ENCODE assay signal across 8 cellular contexts in genomic region chr19:54462713-54463530, GRCh38. TPM values are rescaled to one million over a fixed set of nuclear protein-coding genes. Genes with fewer than 3 reads are reported as not detected.
DNase-seq lines count a peak whose midpoint lies in the region; ATAC-seq and TF ChIP-seq lines count a peak whose summit lies in the region.

No MANE protein-coding gene starts in this region.

- peaks cover 27% of the 10 kb centered on the region for H3K36me3 Mint-ChIP-seq in activated T-helper 1 cell treated with anti-CD3 and anti-CD28 coated beads, Interleukin-12 subunit alpha, Interleukin-12 subunit beta, Interleukin-2, Interleukin-4 antibody, amounts not matched to agents 30 ng/mL and 10 ng/mL and 1 ng/mL, durations not matched to agents 14 hours and 24 hours and 36 hours (ENCODE audit: low read depth)
- peaks cover 11% of the 10 kb centered on the region for H3K36me3 Mint-ChIP-seq in natural killer cell treated with Interleukin-12 subunit alpha and Interleukin-12 subunit beta and Interleukin-15 and Interleukin-18, amount 100 ng/mL, for 72 hours

- H3K27ac ChIP-seq in temporal lobe (ENCODE audit: low read depth, low read length): peak overlapping the region; percentile 71

- no peak overlapping the region for H3K27ac Mint-ChIP-seq in activated T-helper 1 cell treated with anti-CD3 and anti-CD28 coated beads, Interleukin-12 subunit alpha, Interleukin-12 subunit beta, Interleukin-2, Interleukin-4 antibody, amounts not matched to agents 30 ng/mL and 10 ng/mL and 1 ng/mL, durations not matched to agents 14 hours and 24 hours and 36 hours
- H3K27ac Mint-ChIP-seq in natural killer cell treated with Interleukin-12 subunit alpha and Interleukin-12 subunit beta and Interleukin-15 and Interleukin-18, amount 100 ng/mL, for 72 hours: peak overlapping the region; percentile 86 to 88

- H3K9me3 Mint-ChIP-seq in activated T-helper 1 cell treated with anti-CD3 and anti-CD28 coated beads, Interleukin-12 subunit alpha, Interleukin-12 subunit beta, Interleukin-2, Interleukin-4 antibody, amounts not matched to agents 30 ng/mL and 10 ng/mL and 1 ng/mL, durations not matched to agents 14 hours and 24 hours and 36 hours: no peaks in the 10 kb centered on the region
- H3K9me3 Mint-ChIP-seq in natural killer cell treated with Interleukin-12 subunit alpha and Interleukin-12 subunit beta and Interleukin-15 and Interleukin-18, amount 100 ng/mL, for 72 hours: no peaks in the 10 kb centered on the region

- H3K27me3 Mint-ChIP-seq in activated T-helper 1 cell treated with anti-CD3 and anti-CD28 coated beads, Interleukin-12 subunit alpha, Interleukin-12 subunit beta, Interleukin-2, Interleukin-4 antibody, amounts not matched to agents 30 ng/mL and 10 ng/mL and 1 ng/mL, durations not matched to agents 14 hours and 24 hours and 36 hours (ENCODE audit: insufficient read depth): peaks cover 15% of the 10 kb centered on the region
- H3K27me3 Mint-ChIP-seq in natural killer cell treated with Interleukin-12 subunit alpha and Interleukin-12 subunit beta and Interleukin-15 and Interleukin-18, amount 100 ng/mL, for 72 hours: no peaks in the 10 kb centered on the region

- DNase-seq in NCI-H446 (lab: John Stamatoyannopoulos, UW) (peak; percentile 23 to 73), NCI-H446 treated with DMSO at 0.1 percent for 48 hours (lab: John Stamatoyannopoulos, UW) (no peak), OCI-M1 (lab: John Stamatoyannopoulos, UW) (peak; percentile 89), fibroblast of mammary gland (ENCODE audit: low read depth) (peak; percentile 60)
- peak; percentile 59 for DNase-seq in activated T-helper 1 cell treated with anti-CD3 and anti-CD28 coated beads, Interleukin-12 subunit alpha, Interleukin-12 subunit beta, Interleukin-2, Interleukin-4 antibody, amounts not matched to agents 30 ng/mL and 10 ng/mL and 1 ng/mL, durations not matched to agents 14 hours and 24 hours and 36 hours (ENCODE audit: low spot score)
- DNase-seq in natural killer cell treated with Interleukin-12 subunit alpha and Interleukin-12 subunit beta and Interleukin-15 and Interleukin-18, amount 100 ng/mL, for 72 hours (ENCODE audit: low spot score): peak; percentile 76

- H3K4me1 Mint-ChIP-seq in activated T-helper 1 cell treated with anti-CD3 and anti-CD28 coated beads, Interleukin-12 subunit alpha, Interleukin-12 subunit beta, Interleukin-2, Interleukin-4 antibody, amounts not matched to agents 30 ng/mL and 10 ng/mL and 1 ng/mL, durations not matched to agents 14 hours and 24 hours and 36 hours (ENCODE audit: low read depth): peaks cover 31% of the 10 kb centered on the region
- H3K4me1 Mint-ChIP-seq in natural killer cell treated with Interleukin-12 subunit alpha and Interleukin-12 subunit beta and Interleukin-15 and Interleukin-18, amount 100 ng/mL, for 72 hours (ENCODE audit: low read depth in 2 of 2): peaks cover 34 to 42% of the 10 kb centered on the region in 2 donors

- H3K4me3 ChIP-seq in fibroblast of mammary gland (ENCODE audit: control insufficient read depth, low read depth, low read length): peak overlapping the region; percentile 43

- H3K4me3 Mint-ChIP-seq in activated T-helper 1 cell treated with anti-CD3 and anti-CD28 coated beads, Interleukin-12 subunit alpha, Interleukin-12 subunit beta, Interleukin-2, Interleukin-4 antibody, amounts not matched to agents 30 ng/mL and 10 ng/mL and 1 ng/mL, durations not matched to agents 14 hours and 24 hours and 36 hours: peak overlapping the region; percentile 74
- peak overlapping the region; percentile 80 for H3K4me3 Mint-ChIP-seq in natural killer cell treated with Interleukin-12 subunit alpha and Interleukin-12 subunit beta and Interleukin-15 and Interleukin-18, amount 100 ng/mL, for 72 hours

- ATAC-seq in HG03025 (IDR thresholded peaks at IDR 0.05; ENCODE audit: low FRiP score, unreplicated experiment): peak; percentile 12
- ATAC-seq in natural killer cell treated with Interleukin-12 subunit alpha and Interleukin-12 subunit beta and Interleukin-15 and Interleukin-18, amount 100 ng/mL, for 72 hours: peak; percentile 3 to 47

- intact Hi-C loops in activated T-helper 1 cell treated with anti-CD3 and anti-CD28 coated beads, Interleukin-12 subunit alpha, Interleukin-12 subunit beta, Interleukin-2, Interleukin-4 antibody, amounts not matched to agents 30 ng/mL and 10 ng/mL and 1 ng/mL, durations not matched to agents 14 hours and 24 hours and 36 hours (cut with micrococcal nuclease): loop anchor here (1.0 to 10.0 kb wide), 8 partner anchors 14 to 1268 kb away; partner anchors contain the start of genes CCDC106, CNOT3, KMT5C and LENG8

- no peak for TF ChIP-seq CTCF in fibroblast of mammary gland (conservative IDR thresholded peaks at IDR 0.05; ENCODE audit: control insufficient read depth, insufficient read depth, low read depth, low read length)

RNA-seq across cellular contexts. Expression of gene LENG9, which starts 0.7 kb away (rescaled TPM):
- total RNA-seq in activated T-helper 1 cell treated with anti-CD3 and anti-CD28 coated beads, Interleukin-12 subunit alpha, Interleukin-12 subunit beta, Interleukin-2, Interleukin-4 antibody, amounts not matched to agents 30 ng/mL and 10 ng/mL and 1 ng/mL, durations not matched to agents 14 hours and 24 hours and 36 hours: 8.4 and 11.5 TPM in 2 replicates
- total RNA-seq in natural killer cell treated with Interleukin-12 subunit alpha and Interleukin-12 subunit beta and Interleukin-15 and Interleukin-18, amount 100 ng/mL, for 72 hours: 1 to 10 TPM; 6.0 to 9.9 TPM
- 2.7 TPM for total RNA-seq in temporal lobe

RNA-seq across cellular contexts. Expression of gene CDC42EP5, which starts 10.2 kb away (rescaled TPM):
- not detected in 2 replicates for total RNA-seq in activated T-helper 1 cell treated with anti-CD3 and anti-CD28 coated beads, Interleukin-12 subunit alpha, Interleukin-12 subunit beta, Interleukin-2, Interleukin-4 antibody, amounts not matched to agents 30 ng/mL and 10 ng/mL and 1 ng/mL, durations not matched to agents 14 hours and 24 hours and 36 hours
- not detected for total RNA-seq in natural killer cell treated with Interleukin-12 subunit alpha and Interleukin-12 subunit beta and Interleukin-15 and Interleukin-18, amount 100 ng/mL, for 72 hours
- 1.7 TPM for total RNA-seq in temporal lobe

RNA-seq across cellular contexts. Expression of gene LENG8, which starts 13.9 kb away (rescaled TPM):
- 192 and 193 TPM in 2 replicates for total RNA-seq in activated T-helper 1 cell treated with anti-CD3 and anti-CD28 coated beads, Interleukin-12 subunit alpha, Interleukin-12 subunit beta, Interleukin-2, Interleukin-4 antibody, amounts not matched to agents 30 ng/mL and 10 ng/mL and 1 ng/mL, durations not matched to agents 14 hours and 24 hours and 36 hours
- 100 to 1,000 TPM; 205 to 292 TPM for total RNA-seq in natural killer cell treated with Interleukin-12 subunit alpha and Interleukin-12 subunit beta and Interleukin-15 and Interleukin-18, amount 100 ng/mL, for 72 hours
- 22.6 TPM for total RNA-seq in temporal lobe

RNA-seq across cellular contexts. Expression of gene LAIR2, which starts 39.7 kb away (rescaled TPM):
- total RNA-seq in activated T-helper 1 cell treated with anti-CD3 and anti-CD28 coated beads, Interleukin-12 subunit alpha, Interleukin-12 subunit beta, Interleukin-2, Interleukin-4 antibody, amounts not matched to agents 30 ng/mL and 10 ng/mL and 1 ng/mL, durations not matched to agents 14 hours and 24 hours and 36 hours: 45.7 and 49.1 TPM in 2 replicates
- total RNA-seq in natural killer cell treated with Interleukin-12 subunit alpha and Interleukin-12 subunit beta and Interleukin-15 and Interleukin-18, amount 100 ng/mL, for 72 hours: 10 to 100 TPM; 18.4 to 48.0 TPM
- total RNA-seq in temporal lobe: not detected

RNA-seq across cellular contexts. Expression of gene TTYH1, which starts 47.7 kb away (rescaled TPM):
- total RNA-seq in activated T-helper 1 cell treated with anti-CD3 and anti-CD28 coated beads, Interleukin-12 subunit alpha, Interleukin-12 subunit beta, Interleukin-2, Interleukin-4 antibody, amounts not matched to agents 30 ng/mL and 10 ng/mL and 1 ng/mL, durations not matched to agents 14 hours and 24 hours and 36 hours: 0.49 and 0.59 TPM in 2 replicates
- total RNA-seq in natural killer cell treated with Interleukin-12 subunit alpha and Interleukin-12 subunit beta and Interleukin-15 and Interleukin-18, amount 100 ng/mL, for 72 hours: under 1 TPM; 0.31 to 0.73 TPM
- total RNA-seq in temporal lobe: 79.7 TPM
